Comparison of ENCODE assay signal across 1 cellular context in genomic region chr15:70608156-70608555, GRCh38.
TF ChIP-seq lines count a peak whose summit lies in the region.

No MANE protein-coding gene starts in this region.

TF ChIP-seq in H1, 55 proteins besides CTCF, POLR2A, EP300 and RAD21:
- TF ChIP-seq NRF1 (IDR thresholded peaks at IDR 0.05; ENCODE audit: low read depth, low read length) (no peak), SRF (IDR thresholded peaks at IDR 0.05; ENCODE audit: low read depth, low read length) (no peak), EGR1 (IDR thresholded peaks at IDR 0.05; ENCODE audit: borderline replicate concordance, low read depth, low read length) (no peak), CBX5 (IDR thresholded peaks at IDR 0.05; ENCODE audit: low read depth, low read length) (no peak), GABPA (IDR thresholded peaks at IDR 0.05; ENCODE audit: borderline replicate concordance, insufficient read depth, low read length) (no peak), CTBP2 (IDR thresholded peaks at IDR 0.05; ENCODE audit: borderline replicate concordance, insufficient read depth, insufficient read length, low read length) (no peak), ASH2L (IDR thresholded peaks at IDR 0.05; ENCODE audit: low read length) (no peak), HDAC2 (IDR thresholded peaks at IDR 0.05; ENCODE audit: borderline replicate concordance in 1 of 2, low read depth in 2 of 2, low read length in 2 of 2) (no peak), CHD7 (IDR thresholded peaks at IDR 0.05; ENCODE audit: insufficient replicate concordance, low read length) (no peak), BACH1 (IDR thresholded peaks at IDR 0.05; ENCODE audit: low read length) (no peak)
- TF ChIP-seq, protein P1, sequence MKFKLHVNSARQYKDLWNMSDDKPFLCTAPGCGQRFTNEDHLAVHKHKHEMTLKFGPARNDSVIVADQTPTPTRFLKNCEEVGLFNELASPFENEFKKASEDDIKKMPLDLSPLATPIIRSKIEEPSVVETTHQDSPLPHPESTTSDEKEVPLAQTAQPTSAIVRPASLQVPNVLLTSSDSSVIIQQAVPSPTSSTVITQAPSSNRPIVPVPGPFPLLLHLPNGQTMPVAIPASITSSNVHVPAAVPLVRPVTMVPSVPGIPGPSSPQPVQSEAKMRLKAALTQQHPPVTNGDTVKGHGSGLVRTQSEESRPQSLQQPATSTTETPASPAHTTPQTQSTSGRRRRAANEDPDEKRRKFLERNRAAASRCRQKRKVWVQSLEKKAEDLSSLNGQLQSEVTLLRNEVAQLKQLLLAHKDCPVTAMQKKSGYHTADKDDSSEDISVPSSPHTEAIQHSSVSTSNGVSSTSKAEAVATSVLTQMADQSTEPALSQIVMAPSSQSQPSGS (IDR thresholded peaks at IDR 0.05; ENCODE audit: low read length), result no peak
